ENCODE assay signal across 17 cellular contexts in the genomic region with DNA sequence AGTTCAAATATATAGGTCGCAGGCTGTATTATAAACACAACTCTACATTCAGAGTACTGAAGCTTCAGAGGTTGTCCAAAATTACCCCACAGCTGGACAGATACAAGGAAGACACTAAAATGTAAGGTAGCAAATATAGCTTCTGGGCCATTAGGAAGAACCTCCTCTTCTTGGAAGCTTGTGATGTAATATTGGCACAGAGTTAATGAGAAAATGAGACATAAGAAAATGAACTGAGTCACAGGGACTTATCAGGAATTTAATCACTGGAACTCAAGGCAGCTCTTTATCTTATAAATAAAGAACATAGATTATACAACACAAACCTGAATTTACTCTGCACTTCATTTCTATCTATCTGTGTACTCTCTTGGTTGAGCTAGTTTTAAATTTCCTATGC.
A peak's percentile ranks its signal among the peaks of the same experiment; 100 is the strongest.
DNase-seq lines count a peak whose midpoint lies in the region; TF ChIP-seq lines count a peak whose summit lies in the region.
"Had no signal": no experiment of that assay in that cellular context is flagged by ENCODE, and none has a peak within 500 bp of the region (broad histone marks: within the 10 kb centered on the region; RNA-seq: fewer than 3 reads in every experiment).

No MANE protein-coding gene starts in this region.

- TF ChIP-seq CTCF in transverse colon (IDR thresholded peaks at IDR 0.05) (no peak), vagina (IDR thresholded peaks at IDR 0.05) (no peak)

- H3K4me1 ChIP-seq in adipocyte (ENCODE audit: control insufficient read depth, insufficient read depth, low read length) (no peaks in the 10 kb centered on the region), transverse colon (no peaks in the 10 kb centered on the region), vagina (no peaks in the 10 kb centered on the region)
- H3K4me1 ChIP-seq: BLaER1 treated with 17β-estradiol and CSF1 and Interleukin-3, amounts not matched to agents 10 nM and 100 nM had no signal

- no peak overlapping the region for H3K9ac ChIP-seq in adipocyte (ENCODE audit: low read length)
- H3K9ac ChIP-seq: BLaER1 treated with 17β-estradiol and CSF1 and Interleukin-3, amounts not matched to agents 10 nM and 100 nM had no signal

- H3K9me3 ChIP-seq in adipocyte (ENCODE audit: control insufficient read depth, low read length): no peaks in the 10 kb centered on the region
- no peaks in the 10 kb centered on the region for H3K9me3 ChIP-seq in transverse colon
- H3K9me3 ChIP-seq in vagina: no peaks in the 10 kb centered on the region
- H3K9me3 ChIP-seq: BLaER1 treated with 17β-estradiol and CSF1 and Interleukin-3, amounts not matched to agents 10 nM and 100 nM had no signal

- in situ Hi-C loops in transverse colon (cut with MboI; ENCODE audit: low pct_ligation_motif_present in 1 of 4, low pct_unique_long_range_greater_than_20kb in 1 of 4, low sequenced_read_pairs in 3 of 4): no loop called here

- H3K27me3 ChIP-seq in adipocyte (replicated peaks; ENCODE audit: control insufficient read depth, insufficient read depth, low read length): no peaks in the 10 kb centered on the region
- H3K27me3 ChIP-seq in transverse colon: no peaks in the 10 kb centered on the region
- H3K27me3 ChIP-seq in vagina: no peaks in the 10 kb centered on the region
- H3K27me3 ChIP-seq: BLaER1 treated with 17β-estradiol and CSF1 and Interleukin-3, amounts not matched to agents 10 nM and 100 nM had no signal

- no peak for TF ChIP-seq EP300 in transverse colon (IDR thresholded peaks at IDR 0.05; ENCODE audit: low read depth)

- no peak for TF ChIP-seq POLR2A in transverse colon (IDR thresholded peaks at IDR 0.05)
- TF ChIP-seq POLR2A in vagina (IDR thresholded peaks at IDR 0.05): no peak

- WGBS in transverse colon (ENCODE audit: low coverage in 1 of 2), 2 donors: 40 to 59% methylated on average over 1 of the region's 1 CpG

- no peaks in the 10 kb centered on the region for H3K36me3 ChIP-seq in adipocyte (ENCODE audit: control insufficient read depth, insufficient read depth, low read length, severe bottlenecking)
- H3K36me3 ChIP-seq in transverse colon: no peaks in the 10 kb centered on the region
- no peaks in the 10 kb centered on the region for H3K36me3 ChIP-seq in vagina
- H3K36me3 ChIP-seq: BLaER1 treated with 17β-estradiol and CSF1 and Interleukin-3, amounts not matched to agents 10 nM and 100 nM had no signal

- H3K4me3 ChIP-seq in adipocyte (ENCODE audit: low read length) (no peak overlapping the region), transverse colon (no peak overlapping the region), vagina (no peak overlapping the region)
- H3K4me3 ChIP-seq: BLaER1 treated with 17β-estradiol and CSF1 and Interleukin-3, amounts not matched to agents 10 nM and 100 nM had no signal

- intact Hi-C loops in transverse colon (cut with DNase I; ENCODE audit: low total_unique reads) (no loop called here), vagina (cut with DNase I) (no loop called here)

- DNase-seq in DMS53 (lab: John Stamatoyannopoulos, UW) (peak; percentile 18), DMS53 treated with DMSO at 0.1 percent for 48 hours (lab: John Stamatoyannopoulos, UW; ENCODE audit: unreplicated experiment) (no peak), NCI-H526 (lab: John Stamatoyannopoulos, UW) (peak; percentile 79 to 89), adipocyte (ENCODE audit: low read depth) (peak; percentile 14), iris pigment epithelial cell (ENCODE audit: low read depth) (peak; percentile 52), transverse colon (no peak), HuH-7.5 (ENCODE audit: low spot score) (no peak), vagina (ENCODE audit: extremely low spot score in 2 of 2) (no peak)
- DNase-seq: CD4-positive, CD25-positive, alpha-beta regulatory T cell; DMS79; EL; GDM1; GOT3; H9 had no signal

- H3K27ac ChIP-seq in transverse colon: no peak overlapping the region
- no peak overlapping the region for H3K27ac ChIP-seq in vagina
- H3K27ac ChIP-seq: 22Rv1; BLaER1 treated with 17β-estradiol and CSF1 and Interleukin-3, amounts not matched to agents 10 nM and 100 nM; HL-60 had no signal

Comparison
In these comparisons a context has a peak if more than half of its experiments do, and no peak if none do; other contexts are left out.
1. DNase-seq: peak in DMS53 (single experiment), NCI-H526 (2 of 2), adipocyte (single experiment) and iris pigment epithelial cell (single experiment); none in DMS53 treated with DMSO at 0.1 percent for 48 hours (single experiment), transverse colon (single experiment), HuH-7.5 (single experiment) and vagina (0 of 2).